ENCODE assay signal across 1 cellular context in genomic region chr10:61125560-61126250, GRCh38.
TF ChIP-seq lines count a peak whose summit lies in the region.

No MANE protein-coding gene starts in this region.

TF ChIP-seq in GM23338, 12 proteins besides CTCF, POLR2A, EP300 and RAD21 (continued from another document):
- TF ChIP-seq ZNF462 (CRISPR knock-in tag; IDR thresholded peaks at IDR 0.05), result no peak
- TF ChIP-seq EZH2 (IDR thresholded peaks at IDR 0.05; ENCODE audit: low read depth, unreplicated experiment), result no peak
- TF ChIP-seq ETS1 (IDR thresholded peaks at IDR 0.05), result no peak
- no peak for TF ChIP-seq ZNF331 (CRISPR knock-in tag; IDR thresholded peaks at IDR 0.05; ENCODE audit: low read depth)
TF ChIP-seq in GM23338: peak in this region for 0.
